8 cellular contexts compared by ENCODE assay signal in the genomic region with DNA sequence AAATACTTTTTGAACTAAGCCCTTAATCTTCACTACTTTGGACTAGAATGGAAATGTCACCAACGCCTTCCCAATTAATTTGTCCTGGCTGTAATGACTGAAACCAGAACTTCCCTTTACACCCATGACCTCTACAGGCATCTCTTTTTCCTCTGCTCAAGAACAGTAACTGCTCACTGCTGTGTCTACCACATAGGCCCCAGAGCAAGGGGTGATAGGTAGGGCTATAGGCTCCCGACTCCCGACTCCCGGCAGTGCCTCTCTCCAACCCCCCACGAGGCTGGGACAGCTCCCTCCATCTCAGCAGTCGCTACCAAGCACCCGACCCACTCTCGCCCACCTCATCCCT. TPM values are rescaled to one million over a fixed set of nuclear protein-coding genes. Genes with fewer than 3 reads are reported as not detected.
DNase-seq lines count a peak whose midpoint lies in the region; ATAC-seq and TF ChIP-seq lines count a peak whose summit lies in the region.

No MANE protein-coding gene starts in this region.

- no peaks in the 10 kb centered on the region for H3K27me3 ChIP-seq in MG63
- H3K27me3 ChIP-seq in colonic mucosa: no peaks in the 10 kb centered on the region
- no peaks in the 10 kb centered on the region for H3K27me3 ChIP-seq in naive thymus-derived CD4-positive, alpha-beta T cell (ENCODE audit: control insufficient read depth in 2 of 2, insufficient read depth in 2 of 2, low read length in 2 of 2)

- POLR2A ChIA-PET in naive thymus-derived CD4-positive, alpha-beta T cell (lab: Charles Lee): interaction anchor here (1.1 to 3.1 kb wide), 3 partner anchors 8 to 151 kb away, joined by 3 to 17 read pairs (median 3); partner anchors contain the start of gene TIPARP

- H3K4me1 ChIP-seq in colonic mucosa: no peaks in the 10 kb centered on the region
- H3K4me1 ChIP-seq in naive thymus-derived CD4-positive, alpha-beta T cell (ENCODE audit: control insufficient read depth in 2 of 2, insufficient read depth in 2 of 2, low read length in 2 of 2): no peaks in the 10 kb centered on the region

- peaks cover 0 to 12% (median 0%) of the 10 kb centered on the region in 5 donors for H3K36me3 Mint-ChIP-seq in naive thymus-derived CD4-positive, alpha-beta T cell

- intact Hi-C loops in colonic mucosa (cut with DNase I): loop anchor here (5.0 to 10.0 kb wide), 3 partner anchors 153 to 271 kb away; partner anchors contain the start of genes SSR3 and TIPARP
- intact Hi-C loops in naive thymus-derived CD4-positive, alpha-beta T cell (cut with micrococcal nuclease): loop anchor here (1.0 to 2.0 kb wide), 4 partner anchors 8 to 304 kb away; partner anchors contain the start of genes SSR3 (in 1 of the 2) and TIPARP (in 1 of the 2)

- H3K4me1 Mint-ChIP-seq in naive thymus-derived CD4-positive, alpha-beta T cell: peaks cover 7 to 45% (median 19%) of the 10 kb centered on the region in 7 donors

- H3K27ac Mint-ChIP-seq in naive thymus-derived CD4-positive, alpha-beta T cell: peak overlapping the region; percentile 91 to 99 (median 97)

- H3K4me3 ChIP-seq in MG63: peak overlapping the region; percentile 64
- peak overlapping the region; percentile 69 for H3K4me3 ChIP-seq in colonic mucosa
- H3K4me3 ChIP-seq in naive thymus-derived CD4-positive, alpha-beta T cell (ENCODE audit: low read length): peak overlapping the region; percentile 73

- peak overlapping the region; percentile 97 for H3K27ac ChIP-seq in colonic mucosa
- peak overlapping the region; percentile 80 for H3K27ac ChIP-seq in naive thymus-derived CD4-positive, alpha-beta T cell (ENCODE audit: low read depth, low read length)

- no peaks in the 10 kb centered on the region for H3K9me3 Mint-ChIP-seq in naive thymus-derived CD4-positive, alpha-beta T cell

- no peak for DNase-seq in MG63
- DNase-seq in colonic mucosa: no peak
- DNase-seq in naive thymus-derived CD4-positive, alpha-beta T cell: peak in 1 of 9 donors; percentile 57
- DNase-seq in NCI-H748 treated with DMSO at 0.1 percent for 48 hours (lab: John Stamatoyannopoulos, UW): no peak
- no peak for DNase-seq in stimulated activated CD4-positive, alpha-beta T cell treated with anti-CD3 and anti-CD28 coated beads, Interleukin-4, amount 100 ng/mL, for 1 hour
- no peak for DNase-seq in 8988T

- no peaks in the 10 kb centered on the region for H3K36me3 ChIP-seq in MG63
- H3K36me3 ChIP-seq in colonic mucosa: no peaks in the 10 kb centered on the region
- no peaks in the 10 kb centered on the region for H3K36me3 ChIP-seq in naive thymus-derived CD4-positive, alpha-beta T cell (ENCODE audit: control insufficient read depth in 2 of 3, insufficient read depth in 3 of 3, low read length in 3 of 3)

- peaks cover 0 to 3% (median 0%) of the 10 kb centered on the region in 5 donors for H3K27me3 Mint-ChIP-seq in naive thymus-derived CD4-positive, alpha-beta T cell

- peak overlapping the region; percentile 85 to 98 (median 96) for H3K4me3 Mint-ChIP-seq in naive thymus-derived CD4-positive, alpha-beta T cell

- CTCF ChIA-PET in naive thymus-derived CD4-positive, alpha-beta T cell (lab: Charles Lee): no interaction called here

- peak overlapping the region; percentile 70 to 87 for H3K9ac ChIP-seq in colonic mucosa (ENCODE audit: low read depth in 2 of 2, low read length in 2 of 2)

- ATAC-seq in GM18498 (IDR thresholded peaks at IDR 0.05; ENCODE audit: unreplicated experiment) (peak; percentile 67), GM21737 (IDR thresholded peaks at IDR 0.05; ENCODE audit: unreplicated experiment) (peak; percentile 48)
- ATAC-seq in naive thymus-derived CD4-positive, alpha-beta T cell: no peak

- no peaks in the 10 kb centered on the region for H3K9me3 ChIP-seq in MG63
- H3K9me3 ChIP-seq in colonic mucosa: no peaks in the 10 kb centered on the region
- no peaks in the 10 kb centered on the region for H3K9me3 ChIP-seq in naive thymus-derived CD4-positive, alpha-beta T cell (ENCODE audit: control insufficient read depth in 2 of 3, low read length in 3 of 3)

- TF ChIP-seq CTCF in colonic mucosa (IDR thresholded peaks at IDR 0.05): no peak

RNA-seq across cellular contexts. Expression of gene LEKR1, which starts 0.4 kb away (rescaled TPM):
- 1.6 TPM in 1 of 2 replicates, not detected in the other for total RNA-seq in MG63 (2014; rRNA removed; shearing (Covaris generic); ENCODE audit: low replicate concordance)
- total RNA-seq in colonic mucosa: 1 to 10 TPM; 1.6 to 2.0 TPM
- total RNA-seq in naive thymus-derived CD4-positive, alpha-beta T cell: 1 to 10 TPM in 3 of 5 experiments, under 1 TPM in 2; 0.31 to 5.1 (median 1.2) TPM
- polyA plus RNA-seq in naive thymus-derived CD4-positive, alpha-beta T cell: under 1 TPM; 0.19 to 0.33 TPM
